Comparison of ENCODE assay signal across 22 cellular contexts in the genomic region with DNA sequence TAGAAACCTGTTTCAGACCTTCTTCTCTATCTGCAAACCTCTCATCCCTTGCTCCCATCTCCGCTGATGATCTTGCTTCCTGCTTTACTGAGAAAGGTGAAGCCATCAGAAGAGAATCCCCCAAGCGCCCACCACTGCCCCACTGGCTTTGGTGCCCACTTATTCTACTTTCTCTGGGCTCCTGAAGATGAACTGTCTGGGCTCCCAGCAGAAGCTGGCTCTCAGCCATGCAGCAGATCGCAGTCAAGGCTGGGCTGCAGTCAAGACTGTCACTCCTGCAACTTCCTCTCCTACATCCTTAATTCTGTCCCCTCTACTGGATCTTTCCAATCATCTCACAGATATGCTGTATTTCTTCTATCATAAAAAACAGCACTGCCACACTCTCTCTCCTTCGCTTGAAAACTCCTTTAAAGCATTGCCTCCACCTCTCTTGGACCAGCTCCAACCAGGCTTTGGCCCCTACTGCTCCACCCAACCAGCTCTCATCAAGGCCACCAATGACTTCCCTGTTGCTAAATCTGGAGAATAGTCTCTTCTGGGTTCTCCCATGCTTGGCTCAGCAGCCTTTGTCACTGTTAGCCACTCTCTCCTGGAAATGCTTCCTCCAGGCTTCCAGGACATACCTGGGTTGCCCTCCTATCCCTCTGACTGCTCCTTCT. TPM values are rescaled to one million over a fixed set of nuclear protein-coding genes. Genes with fewer than 3 reads are reported as not detected.
DNase-seq lines count a peak whose midpoint lies in the region; ATAC-seq and TF ChIP-seq lines count a peak whose summit lies in the region.
"Had no signal": no experiment of that assay in that cellular context is flagged by ENCODE, and none has a peak within 500 bp of the region (broad histone marks: within the 10 kb centered on the region; RNA-seq: fewer than 3 reads in every experiment).

No MANE protein-coding gene starts in this region.

- 65 to 75% (median 66%) methylated on average over 4 of the region's 4 CpGs for WGBS in ovary, 3 donors

- H3K4me1 ChIP-seq in ovary (ENCODE audit: insufficient read depth), result peaks cover 10% of the 10 kb centered on the region

- H3K27ac ChIP-seq in ovary, result no peak overlapping the region
- H3K27ac ChIP-seq: skin epidermis, upper lobe of left lung had no signal

- no peaks in the 10 kb centered on the region for H3K9me3 ChIP-seq in ovary
- H3K9me3 ChIP-seq: upper lobe of left lung had no signal

- no peaks in the 10 kb centered on the region for H3K9me3 Mint-ChIP-seq in chondrocyte (ENCODE audit: low read depth)
- H3K9me3 Mint-ChIP-seq: activated CD4-positive, alpha-beta T cell treated with anti-CD3 and anti-CD28 coated beads, Interleukin-2, amount 10 ng/mL, durations not matched to agents 7 days and 5 days; activated naive CD8-positive, alpha-beta T cell treated with anti-CD3 and anti-CD28 coated beads, Interleukin-2, amount 50 U/mL, for 24 hours; activated T-cell treated with anti-CD3 and anti-CD28 coated beads, Interleukin-2, amount 50 U/mL, for 4 hours; CD4-positive, alpha-beta T cell; T-helper 2 cell treated with Interferon-gamma antibody and Interleukin-4, amounts not matched to agents 5 μg/mL and 100 μg/mL, for 36 hours had no signal

- no peak for TF ChIP-seq EP300 in ovary (IDR thresholded peaks at IDR 0.05)

- intact Hi-C loops in ovary (cut with DNase I), result no loop called here

- TF ChIP-seq POLR2A in ovary (IDR thresholded peaks at IDR 0.05), result no peak

- peak overlapping the region; percentile 39 for H3K27ac Mint-ChIP-seq in chondrocyte (ENCODE audit: unreplicated experiment)
- H3K27ac Mint-ChIP-seq: activated CD4-positive, alpha-beta T cell treated with anti-CD3 and anti-CD28 coated beads, Interleukin-2, amount 10 ng/mL, durations not matched to agents 7 days and 5 days; activated naive CD8-positive, alpha-beta T cell treated with anti-CD3 and anti-CD28 coated beads, Interleukin-2, amount 50 U/mL, for 24 hours; CD4-positive, alpha-beta T cell; T-helper 2 cell treated with Interferon-gamma antibody and Interleukin-4, amounts not matched to agents 5 μg/mL and 100 μg/mL, for 36 hours had no signal

- H3K27me3 Mint-ChIP-seq in chondrocyte (ENCODE audit: low read depth), result no peaks in the 10 kb centered on the region
- H3K27me3 Mint-ChIP-seq: activated CD4-positive, alpha-beta T cell treated with anti-CD3 and anti-CD28 coated beads, Interleukin-2, amount 10 ng/mL, durations not matched to agents 7 days and 5 days; activated naive CD8-positive, alpha-beta T cell treated with anti-CD3 and anti-CD28 coated beads, Interleukin-2, amount 50 U/mL, for 24 hours; CD4-positive, alpha-beta T cell had no signal

- TF ChIP-seq CTCF in chondrocyte (IDR thresholded peaks at IDR 0.05), result no peak
- TF ChIP-seq CTCF in ovary (IDR thresholded peaks at IDR 0.05), result no peak

- H3K4me1 Mint-ChIP-seq in chondrocyte (ENCODE audit: low read depth), result peaks cover 64% of the 10 kb centered on the region
- H3K4me1 Mint-ChIP-seq: activated naive CD8-positive, alpha-beta T cell treated with anti-CD3 and anti-CD28 coated beads, Interleukin-2, amount 50 U/mL, for 24 hours had no signal

- no peak overlapping the region for H3K4me3 Mint-ChIP-seq in chondrocyte (ENCODE audit: unreplicated experiment)
- H3K4me3 Mint-ChIP-seq: activated CD4-positive, alpha-beta T cell treated with anti-CD3 and anti-CD28 coated beads, Interleukin-2, amount 10 ng/mL, durations not matched to agents 7 days and 5 days; activated naive CD8-positive, alpha-beta T cell treated with anti-CD3 and anti-CD28 coated beads, Interleukin-2, amount 50 U/mL, for 24 hours; activated T-cell treated with anti-CD3 and anti-CD28 coated beads, Interleukin-2, amount 50 U/mL, for 4 hours; CD4-positive, alpha-beta T cell; T-helper 2 cell treated with Interferon-gamma antibody and Interleukin-4, amounts not matched to agents 5 μg/mL and 100 μg/mL, for 36 hours had no signal

- peak; percentile 5 for DNase-seq in NCI-H2029 treated with DMSO at 0.1 percent for 48 hours (lab: John Stamatoyannopoulos, UW)
- no peak for DNase-seq in NCI-H2029 (lab: John Stamatoyannopoulos, UW)
- peak; percentile 9 for DNase-seq in NCI-H69 (lab: John Stamatoyannopoulos, UW)
- no peak for DNase-seq in chondrocyte (ENCODE audit: low spot score)
- DNase-seq in ovary, result peak in 3 of 5 donors; percentile 37 to 53 (median 40)
- DNase-seq in EL, result no peak
- DNase-seq: activated CD4-positive, alpha-beta T cell treated with anti-CD3 and anti-CD28 coated beads, Interleukin-2, amount 10 ng/mL, durations not matched to agents 7 days and 5 days; activated naive CD8-positive, alpha-beta T cell treated with anti-CD3 and anti-CD28 coated beads, Interleukin-2, amount 50 U/mL, for 24 hours; activated T-cell treated with anti-CD3 and anti-CD28 coated beads, Interleukin-2, amount 50 U/mL, for 4 hours; CD4-positive, alpha-beta T cell; cerebellar nuclear complex; foreskin fibroblast; GDM1; left cardiac atrium; NCI-H187; NCI-H510A; OCI-M1; upper lobe of left lung had no signal

- H3K36me3 ChIP-seq in ovary, result no peaks in the 10 kb centered on the region

- peaks cover 27% of the 10 kb centered on the region for H3K36me3 Mint-ChIP-seq in chondrocyte (ENCODE audit: low read depth)

- no peaks in the 10 kb centered on the region for H3K27me3 ChIP-seq in ovary
- H3K27me3 ChIP-seq: upper lobe of left lung had no signal

- no peak for ATAC-seq in GM18909 (IDR thresholded peaks at IDR 0.05; ENCODE audit: poor library complexity, unreplicated experiment)
- ATAC-seq in GM21367 (IDR thresholded peaks at IDR 0.05; ENCODE audit: unreplicated experiment), result no peak
- ATAC-seq: activated naive CD8-positive, alpha-beta T cell treated with anti-CD3 and anti-CD28 coated beads, Interleukin-2, amount 50 U/mL, for 24 hours; activated T-cell treated with anti-CD3 and anti-CD28 coated beads, Interleukin-2, amount 50 U/mL, for 4 hours; left cardiac atrium had no signal

- H3K4me3 ChIP-seq in ovary, result no peak overlapping the region
- H3K4me3 ChIP-seq: skin epidermis, upper lobe of left lung had no signal

RNA-seq across cellular contexts. Expression of gene TRIM62, which starts 25.8 kb away (rescaled TPM):
- total RNA-seq in chondrocyte, result 17.3 to 35.1 TPM (median 17.7 TPM) in 3 replicates
- total RNA-seq in ovary, result 10 to 100 TPM in 1 of 7 donors, 1 to 10 TPM in 6; 3.3 to 11.4 (median 7.0) TPM
- 1 to 10 TPM; 4.3 to 4.6 TPM for polyA plus RNA-seq in ovary

Comparison
In these comparisons a context has a peak if more than half of its experiments do, and no peak if none do; other contexts are left out.
1. DNase-seq: peak in NCI-H2029 treated with DMSO at 0.1 percent for 48 hours (single experiment), NCI-H69 (single experiment) and ovary (3 of 5); none in NCI-H2029 (single experiment), chondrocyte (single experiment) and EL (single experiment).